In the genomic region with DNA sequence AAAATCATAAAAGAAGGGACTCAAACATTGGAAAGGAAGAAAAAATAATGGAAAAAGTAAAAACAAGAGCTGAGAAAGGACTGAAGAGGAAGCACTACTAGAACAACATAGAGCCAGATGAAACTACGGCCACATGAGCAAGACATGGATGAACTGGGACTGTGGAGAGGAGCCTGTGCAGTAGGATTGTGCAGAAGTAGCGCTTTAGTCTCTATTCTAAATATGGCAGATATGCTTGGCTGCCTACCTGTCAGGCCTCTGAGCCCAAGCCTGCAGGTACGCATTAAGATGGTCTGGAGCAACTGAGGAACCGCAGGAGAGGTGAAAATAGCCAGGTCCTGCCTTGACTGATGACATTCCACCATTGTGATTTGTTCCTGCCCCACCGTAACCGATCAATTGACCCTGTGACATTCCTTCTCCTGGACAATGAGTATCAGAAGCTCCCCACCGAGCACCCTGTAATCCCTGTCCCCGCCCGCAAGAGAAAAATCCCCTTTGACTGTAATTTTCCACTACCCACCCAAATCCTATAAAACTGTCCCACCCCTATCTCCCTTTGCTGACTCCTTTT, we compare ENCODE assay signal across 29 cellular contexts.
A peak's percentile ranks its signal among the peaks of the same experiment; 100 is the strongest.
DNase-seq lines count a peak whose midpoint lies in the region; ATAC-seq, FAIRE-seq and TF ChIP-seq lines count a peak whose summit lies in the region.
"Had no signal": no experiment of that assay in that cellular context is flagged by ENCODE, and none has a peak within 500 bp of the region (broad histone marks: within the 10 kb centered on the region; RNA-seq: fewer than 3 reads in every experiment).

No MANE protein-coding gene starts in this region.

- BruUV-seq in GM12878 (replicated peaks; lab: Mats Ljungman, UMichigan), result no TSS peak

- no peaks in the 10 kb centered on the region; the same call in 1 of the 2 replicates for H3K79me2 ChIP-seq in GM12878 (ENCODE audit: control insufficient read depth, insufficient read depth, low read length)

- peaks cover 43% of the 10 kb centered on the region for H3K4me1 Mint-ChIP-seq in activated T-cell treated with anti-CD3 and anti-CD28 coated beads, Interleukin-2, amount 50 U/mL, for 24 hours (ENCODE audit: low read depth)
- H3K4me1 Mint-ChIP-seq in stimulated activated memory B cell treated with anti-CD40 and anti-IgM and Interleukin-4, amounts not matched to agents 10 μg/mL and 1 μg/mL and 100 μg/mL, for 72 hours, result peaks cover 32% of the 10 kb centered on the region
- H3K4me1 Mint-ChIP-seq: brain had no signal

- TF ChIP-seq CTCF in GM12878 (IDR thresholded peaks at IDR 0.05 in 2 of 3, conservative IDR thresholded peaks at IDR 0.05 in 1 of 3; ENCODE audit: control insufficient read depth in 2 of 3, extremely low read depth in 1 of 3, insufficient read depth in 1 of 3, low read depth in 3 of 3, low read length in 3 of 3), result no peak

- H3K9me3 Mint-ChIP-seq in activated T-cell treated with anti-CD3 and anti-CD28 coated beads, Interleukin-2, amount 50 U/mL, for 24 hours, result peaks cover 14% of the 10 kb centered on the region
- H3K9me3 Mint-ChIP-seq in stimulated activated memory B cell treated with anti-CD40 and anti-IgM and Interleukin-4, amounts not matched to agents 10 μg/mL and 1 μg/mL and 100 μg/mL, for 72 hours, result no peaks in the 10 kb centered on the region
- H3K9me3 Mint-ChIP-seq: effector memory CD8-positive, alpha-beta T cell; HFFc6 had no signal

- SMC1A ChIA-PET in GM12878 (lab: Charles Lee; ENCODE audit: uncharacterized antibody, unreplicated experiment), result interaction anchor here (0.7 to 1.3 kb wide), 6 partner anchors 8 to 43 kb away, joined by 3 to 4 read pairs (median 4); no protein-coding TSS in a partner anchor

- peak overlapping the region; percentile 65 for H3K27ac Mint-ChIP-seq in activated T-cell treated with anti-CD3 and anti-CD28 coated beads, Interleukin-2, amount 50 U/mL, for 24 hours
- H3K27ac Mint-ChIP-seq in stimulated activated memory B cell treated with anti-CD40 and anti-IgM and Interleukin-4, amounts not matched to agents 10 μg/mL and 1 μg/mL and 100 μg/mL, for 72 hours, result peak overlapping the region; percentile 7
- H3K27ac Mint-ChIP-seq: brain; effector memory CD8-positive, alpha-beta T cell had no signal

- no peaks in the 10 kb centered on the region for H3K27me3 ChIP-seq in GM12878 (replicated peaks in 1 of 2; ENCODE audit: control insufficient read depth in 2 of 2, insufficient read depth in 2 of 2, low read length in 1 of 2)
- H3K27me3 ChIP-seq: esophagus muscularis mucosa, gastrocnemius medialis, spleen, stomach, tibial nerve had no signal

- no peak overlapping the region for H2AFZ ChIP-seq in GM12878 (ENCODE audit: control insufficient read depth, low read depth, low read length)

- no peaks in the 10 kb centered on the region for H4K20me1 ChIP-seq in GM12878 (ENCODE audit: control insufficient read depth, insufficient read depth)

- no peak overlapping the region for H3K9ac ChIP-seq in GM12878 (ENCODE audit: control insufficient read depth, insufficient read depth, low read length)

- POLR2A ChIA-PET in GM12878 (lab: Charles Lee), result interaction anchor here (0.6 to 1.1 kb wide), 4 partner anchors 9 to 42 kb away, joined by 3 to 4 read pairs (median 4); no protein-coding TSS in a partner anchor

- 83% methylated on average over 9 of the region's 9 CpGs for WGBS in GM12878 (ENCODE audit: insufficient coverage, insufficient replicate concordance, low lambda C conversion rate, missing lambda C conversion rate)

- TF ChIP-seq EP300 in GM12878 (IDR thresholded peaks at IDR 0.05; ENCODE audit: borderline replicate concordance in 1 of 2, control insufficient read depth in 1 of 2, low read depth in 2 of 2, low read length in 2 of 2), result no peak

- ATAC-seq in HG02973 (IDR thresholded peaks at IDR 0.05; ENCODE audit: unreplicated experiment) (peak; percentile 43), GM12878 (peak; percentile 32; the same call in 2 of the 3 replicates), left lobe of liver (no peak), GM21447 (IDR thresholded peaks at IDR 0.05; ENCODE audit: unreplicated experiment) (no peak)
- no peak for ATAC-seq in stimulated activated memory B cell treated with anti-CD40 and anti-IgM and Interleukin-4, amounts not matched to agents 10 μg/mL and 1 μg/mL and 100 μg/mL, for 72 hours
- ATAC-seq: A549; effector memory CD8-positive, alpha-beta T cell; gastrocnemius medialis had no signal

- FAIRE-seq in GM12878 (lab: Jason Lieb, UNC), result no peak
- FAIRE-seq: A549, colon had no signal

- H3K4me3 Mint-ChIP-seq in activated T-cell treated with anti-CD3 and anti-CD28 coated beads, Interleukin-2, amount 50 U/mL, for 24 hours, result no peak overlapping the region
- H3K4me3 Mint-ChIP-seq in stimulated activated memory B cell treated with anti-CD40 and anti-IgM and Interleukin-4, amounts not matched to agents 10 μg/mL and 1 μg/mL and 100 μg/mL, for 72 hours, result no peak overlapping the region
- H3K4me3 Mint-ChIP-seq: brain; effector memory CD8-positive, alpha-beta T cell; HFFc6 had no signal

- H3K4me1 ChIP-seq in GM12878 (ENCODE audit: control insufficient read depth, insufficient read depth, low read length), result peaks cover 12% of the 10 kb centered on the region

- no peak overlapping the region for H3K27ac ChIP-seq in GM12878 (ENCODE audit: control insufficient read depth, insufficient read depth)
- H3K27ac ChIP-seq: A549, esophagus muscularis mucosa, gastrocnemius medialis, spleen, stomach, tibial nerve had no signal

- RAD21 ChIA-PET in GM12878 (lab: Charles Lee; ENCODE audit: unreplicated experiment), result interaction anchor here (0.7 kb wide), 1 partner anchor 10 kb away, joined by 3 read pairs; no protein-coding TSS in a partner anchor

- CTCF ChIA-PET in GM12878 (lab: Yijun Ruan, JAX), result no interaction called here

- H3K4me3 ChIP-seq in GM12878, result no peak overlapping the region; the same call in 1 of the 2 replicates
- H3K4me3 ChIP-seq: A549, esophagus muscularis mucosa, gastrocnemius medialis, spleen, stomach, tibial nerve had no signal

- H3K4me2 ChIP-seq in GM12878 (ENCODE audit: control insufficient read depth, insufficient read depth), result peak overlapping the region; percentile 59
- H3K4me2 ChIP-seq: A549 had no signal

- no peaks in the 10 kb centered on the region; the same call in 2 of the 3 replicates for H3K9me3 ChIP-seq in GM12878 (replicated peaks; ENCODE audit: control insufficient read depth, insufficient read depth, low read length)
- H3K9me3 ChIP-seq: A549, gastrocnemius medialis, spleen, stomach, tibial nerve had no signal

- intact Hi-C loops in GM12878 (cut with micrococcal nuclease; ENCODE audit: unreplicated experiment), result no loop called here

- peaks cover 84% of the 10 kb centered on the region for H3K36me3 Mint-ChIP-seq in activated T-cell treated with anti-CD3 and anti-CD28 coated beads, Interleukin-2, amount 50 U/mL, for 24 hours (ENCODE audit: low read depth)
- H3K36me3 Mint-ChIP-seq in stimulated activated memory B cell treated with anti-CD40 and anti-IgM and Interleukin-4, amounts not matched to agents 10 μg/mL and 1 μg/mL and 100 μg/mL, for 72 hours, result peaks cover 49% of the 10 kb centered on the region

- no peak for DNase-seq in activated T-cell treated with anti-CD3 and anti-CD28 coated beads, Interleukin-2, amount 50 U/mL, for 24 hours
- no peak for DNase-seq in activated T-cell treated with anti-CD3 and anti-CD28 coated beads for 4 hours
- DNase-seq in GM12878 (ENCODE audit: low read depth, low spot score), result no peak
- DNase-seq in left lobe of liver (ENCODE audit: low spot score), result no peak
- DNase-seq in SHP77 treated with DMSO at 0.1 percent for 48 hours (lab: John Stamatoyannopoulos, UW), result no peak
- DNase-seq: activated CD4-positive, CD25-positive, alpha-beta regulatory T cell treated with anti-CD3 and anti-CD28 coated beads, Interleukin-2, amount 50 U/mL, for 72 hours; COR-L47; effector memory CD8-positive, alpha-beta T cell; gastrocnemius medialis; HFFc6; hypothalamus; islet precursor cell; mammary epithelial cell; NCI-H1048; NCI-H187; NCI-H526 treated with DMSO at 0.1 percent for 48 hours; occipital lobe; spleen; stimulated activated CD4-positive, alpha-beta T cell treated with anti-CD3 and anti-CD28 coated beads, Interleukin-4, amount 100 ng/mL, for 1 hour; stomach; T1000 had no signal

- H3K27me3 Mint-ChIP-seq in activated T-cell treated with anti-CD3 and anti-CD28 coated beads, Interleukin-2, amount 50 U/mL, for 24 hours, result no peaks in the 10 kb centered on the region
- H3K27me3 Mint-ChIP-seq in stimulated activated memory B cell treated with anti-CD40 and anti-IgM and Interleukin-4, amounts not matched to agents 10 μg/mL and 1 μg/mL and 100 μg/mL, for 72 hours, result no peaks in the 10 kb centered on the region
- H3K27me3 Mint-ChIP-seq: effector memory CD8-positive, alpha-beta T cell had no signal

- in situ Hi-C loops in GM12878 (cut with MboI), result no loop called here

- TF ChIP-seq RAD21 in GM12878 (IDR thresholded peaks at IDR 0.05; ENCODE audit: insufficient read depth, low read depth, low read length), result no peak

- H3K36me3 ChIP-seq in GM12878 (ENCODE audit: control insufficient read depth in 2 of 2, insufficient read depth in 2 of 2, low read length in 1 of 2), result peaks cover 0 to 3% of the 10 kb centered on the region in 2 experiments; a peak in 2 of 4 replicates

- TF ChIP-seq POLR2A in GM12878 (IDR thresholded peaks at IDR 0.05; ENCODE audit: low read depth, low read length), result no peak

TF ChIP-seq in GM12878, 131 proteins besides CTCF, POLR2A, EP300 and RAD21 (continues in another document):
- TF ChIP-seq SKIL (IDR thresholded peaks at IDR 0.05; ENCODE audit: low read depth, poor library complexity, severe bottlenecking) (no peak), POU2F2 (IDR thresholded peaks at IDR 0.05; ENCODE audit: borderline replicate concordance, low read depth, low read length) (no peak)

Comparison
In these comparisons a context has a peak if more than half of its experiments do, and no peak if none do; other contexts are left out.
1. ATAC-seq: peak in HG02973 (single experiment) and GM12878 (single experiment); none in stimulated activated memory B cell treated with anti-CD40 and anti-IgM and Interleukin-4, amounts not matched to agents 10 μg/mL and 1 μg/mL and 100 μg/mL, for 72 hours (single experiment), left lobe of liver (single experiment) and GM21447 (single experiment).